Comparison of ENCODE assay signal across 16 cellular contexts in genomic region chr4:173145111-173145510, GRCh38. TPM values are rescaled to one million over a fixed set of nuclear protein-coding genes. Genes with fewer than 3 reads are reported as not detected.
DNase-seq lines count a peak whose midpoint lies in the region; ATAC-seq, FAIRE-seq and TF ChIP-seq lines count a peak whose summit lies in the region.
"Had no signal": no experiment of that assay in that cellular context is flagged by ENCODE, and none has a peak within 500 bp of the region (broad histone marks: within the 10 kb centered on the region; RNA-seq: fewer than 3 reads in every experiment).

No MANE protein-coding gene starts in this region.

- H3K4me3 Mint-ChIP-seq in activated naive CD8-positive, alpha-beta T cell, result no peak overlapping the region
- no peak overlapping the region for H3K4me3 Mint-ChIP-seq in activated naive CD8-positive, alpha-beta T cell treated with anti-CD3 and anti-CD28 coated beads, Interleukin-2, amount 50 U/mL, for 24 hours
- H3K4me3 Mint-ChIP-seq in nephron, result no peak overlapping the region
- H3K4me3 Mint-ChIP-seq: CD14-positive monocyte; CD4-positive, alpha-beta memory T cell had no signal

- peak overlapping the region; percentile 16 for H3K27ac Mint-ChIP-seq in activated naive CD8-positive, alpha-beta T cell
- H3K27ac Mint-ChIP-seq in activated naive CD8-positive, alpha-beta T cell treated with anti-CD3 and anti-CD28 coated beads, Interleukin-2, amount 50 U/mL, for 24 hours, result no peak overlapping the region
- H3K27ac Mint-ChIP-seq in nephron, result peak overlapping the region; percentile 64 to 88 (median 86)
- H3K27ac Mint-ChIP-seq: CD14-positive monocyte; CD4-positive, alpha-beta memory T cell had no signal

- H3K9me3 Mint-ChIP-seq in activated naive CD8-positive, alpha-beta T cell (ENCODE audit: low read depth), result no peaks in the 10 kb centered on the region
- H3K9me3 Mint-ChIP-seq in activated naive CD8-positive, alpha-beta T cell treated with anti-CD3 and anti-CD28 coated beads, Interleukin-2, amount 50 U/mL, for 24 hours, result no peaks in the 10 kb centered on the region
- H3K9me3 Mint-ChIP-seq in nephron, result no peaks in the 10 kb centered on the region
- H3K9me3 Mint-ChIP-seq: CD4-positive, alpha-beta memory T cell had no signal

- H3K4me3 ChIP-seq in bronchial epithelial cell (ENCODE audit: low read depth, low read length), result no peak overlapping the region
- H3K4me3 ChIP-seq: A549, BLaER1, HAP-1 had no signal

- H3K27me3 ChIP-seq in bronchial epithelial cell (ENCODE audit: control insufficient read depth, insufficient read depth, low read length), result no peaks in the 10 kb centered on the region
- H3K27me3 ChIP-seq: BLaER1 had no signal

- no peaks in the 10 kb centered on the region for H3K36me3 ChIP-seq in bronchial epithelial cell (ENCODE audit: control insufficient read depth, insufficient read depth, low read length)
- H3K36me3 ChIP-seq: BLaER1, HAP-1 had no signal

- H3K4me1 Mint-ChIP-seq in activated naive CD8-positive, alpha-beta T cell (ENCODE audit: low read depth), result no peaks in the 10 kb centered on the region
- H3K4me1 Mint-ChIP-seq in activated naive CD8-positive, alpha-beta T cell treated with anti-CD3 and anti-CD28 coated beads, Interleukin-2, amount 50 U/mL, for 24 hours, result no peaks in the 10 kb centered on the region
- peaks cover 11% of the 10 kb centered on the region for H3K4me1 Mint-ChIP-seq in nephron
- H3K4me1 Mint-ChIP-seq: CD14-positive monocyte; CD4-positive, alpha-beta memory T cell had no signal

- DNase-seq in activated naive CD8-positive, alpha-beta T cell treated with anti-CD3 and anti-CD28 coated beads, Interleukin-2, amount 50 U/mL, for 24 hours, result no peak
- no peak for DNase-seq in bronchial epithelial cell (ENCODE audit: low read depth)
- DNase-seq in KBM-7, result no peak
- no peak for DNase-seq in HTR-8/SVneo (ENCODE audit: insufficient read length, low spot score)
- DNase-seq in NCI-H1048 (lab: John Stamatoyannopoulos, UW), result no peak
- DNase-seq in NCI-H345 treated with DMSO at 0.1 percent for 48 hours (lab: John Stamatoyannopoulos, UW; ENCODE audit: unreplicated experiment), result no peak
- DNase-seq: CD4-positive, alpha-beta memory T cell; DMS79 treated with DMSO at 0.1 percent for 48 hours; GF-D8; GOT3 had no signal

- ATAC-seq in activated naive CD8-positive, alpha-beta T cell treated with anti-CD3 and anti-CD28 coated beads, Interleukin-2, amount 50 U/mL, for 24 hours, result no peak
- ATAC-seq: A549 had no signal

- FAIRE-seq in bronchial epithelial cell (lab: Jason Lieb, UNC) (peak; percentile 28), HTR-8/SVneo (lab: Jason Lieb, UNC) (no peak)
- FAIRE-seq: A549 had no signal

- H3K27me3 Mint-ChIP-seq in activated naive CD8-positive, alpha-beta T cell, result peaks cover 6% of the 10 kb centered on the region
- no peaks in the 10 kb centered on the region for H3K27me3 Mint-ChIP-seq in activated naive CD8-positive, alpha-beta T cell treated with anti-CD3 and anti-CD28 coated beads, Interleukin-2, amount 50 U/mL, for 24 hours
- H3K27me3 Mint-ChIP-seq in nephron (ENCODE audit: low read depth), result no peaks in the 10 kb centered on the region

- TF ChIP-seq CTCF in bronchial epithelial cell (IDR thresholded peaks at IDR 0.05; ENCODE audit: insufficient read depth, low read length, severe bottlenecking) (no peak), nephron (IDR thresholded peaks at IDR 0.05; ENCODE audit: unreplicated experiment in 3 of 3) (no peak)

- H3K36me3 Mint-ChIP-seq in activated naive CD8-positive, alpha-beta T cell, result no peaks in the 10 kb centered on the region
- no peaks in the 10 kb centered on the region for H3K36me3 Mint-ChIP-seq in activated naive CD8-positive, alpha-beta T cell treated with anti-CD3 and anti-CD28 coated beads, Interleukin-2, amount 50 U/mL, for 24 hours (ENCODE audit: low read depth)
- H3K36me3 Mint-ChIP-seq in nephron (ENCODE audit: low read depth), result no peaks in the 10 kb centered on the region
- H3K36me3 Mint-ChIP-seq: CD14-positive monocyte; CD4-positive, alpha-beta memory T cell had no signal

- in situ Hi-C loops in KBM-7 (cut with MboI; ENCODE audit: low pct_unique_long_range_greater_than_20kb, low sequenced_read_pairs), result no loop called here

RNA-seq across cellular contexts. Expression of gene GALNT7, which starts 23.5 kb away (rescaled TPM):
- total RNA-seq in bronchial epithelial cell, result 24.7 and 37.1 TPM in 2 replicates
